In the genomic region with DNA sequence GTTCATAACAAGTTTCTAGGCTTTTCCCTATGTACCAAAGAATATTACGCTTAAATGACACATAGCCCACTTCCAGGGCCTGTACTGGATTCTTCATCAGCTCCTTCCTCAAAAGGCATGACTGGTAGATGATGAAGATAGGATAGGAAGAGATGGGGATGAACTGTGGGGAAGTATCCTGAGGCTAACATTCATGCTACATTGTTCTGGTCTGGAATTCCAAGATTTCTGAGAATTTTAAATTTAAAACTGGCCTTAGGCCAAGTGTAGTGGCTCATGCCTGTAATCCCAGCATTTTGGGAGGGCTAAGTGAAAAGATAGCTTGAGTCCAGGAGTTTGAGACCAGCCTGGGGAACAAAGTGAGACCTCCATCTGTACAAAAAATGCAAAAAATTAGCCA, we compare ENCODE assay signal across 20 cellular contexts.
DNase-seq lines count a peak whose midpoint lies in the region; ATAC-seq and TF ChIP-seq lines count a peak whose summit lies in the region.
"Had no signal": no experiment of that assay in that cellular context is flagged by ENCODE, and none has a peak within 500 bp of the region (broad histone marks: within the 10 kb centered on the region; RNA-seq: fewer than 3 reads in every experiment).

No MANE protein-coding gene starts in this region.

- H2BK5ac ChIP-seq in trophoblast cell (ENCODE audit: low read depth, low read length, poor library complexity), result no peak overlapping the region

- H3K4ac ChIP-seq in trophoblast cell (ENCODE audit: low read depth, low read length), result no peak overlapping the region

- H3K18ac ChIP-seq in trophoblast cell (ENCODE audit: low read length), result no peak overlapping the region

- H3K79me1 ChIP-seq in trophoblast cell (ENCODE audit: low read length), result peaks cover 2% of the 10 kb centered on the region

- no peaks in the 10 kb centered on the region for H3K27me3 Mint-ChIP-seq in GM23338 (ENCODE audit: insufficient read depth, low read depth, poor library complexity)
- no peaks in the 10 kb centered on the region for H3K27me3 Mint-ChIP-seq in CD14-positive monocyte (ENCODE audit: low read depth in 3 of 3)
- H3K27me3 Mint-ChIP-seq: B cell; CD4-positive, CD25-positive, alpha-beta regulatory T cell; CD8-positive, alpha-beta memory T cell had no signal

- no peaks in the 10 kb centered on the region for H3K9me2 ChIP-seq in GM23338 (ENCODE audit: insufficient read depth)
- H3K9me2 ChIP-seq in PC-9 (ENCODE audit: insufficient read depth), result no peaks in the 10 kb centered on the region

- H3K4me3 ChIP-seq in GM23338, result no peak overlapping the region
- H3K4me3 ChIP-seq in trophoblast cell (ENCODE audit: low read depth, low read length), result no peak overlapping the region
- H3K4me3 ChIP-seq in left ventricle myocardium inferior, result no peak overlapping the region
- H3K4me3 ChIP-seq in PC-9, result no peak overlapping the region
- H3K4me3 ChIP-seq: BLaER1 treated with 17β-estradiol and CSF1 and Interleukin-3, amounts not matched to agents 10 nM and 100 nM; GM12878 had no signal

- no peak overlapping the region for H2BK12ac ChIP-seq in trophoblast cell (ENCODE audit: low read length)

- no peaks in the 10 kb centered on the region for H3K27me3 ChIP-seq in GM23338 (ENCODE audit: insufficient read depth)
- no peaks in the 10 kb centered on the region for H3K27me3 ChIP-seq in trophoblast cell (ENCODE audit: insufficient read depth, low read length)
- no peaks in the 10 kb centered on the region for H3K27me3 ChIP-seq in left ventricle myocardium inferior (ENCODE audit: low read depth)
- H3K27me3 ChIP-seq in PC-9 (ENCODE audit: insufficient read depth, low read depth), result no peaks in the 10 kb centered on the region
- H3K27me3 ChIP-seq: BLaER1 treated with 17β-estradiol and CSF1 and Interleukin-3, amounts not matched to agents 10 nM and 100 nM had no signal

- peak; percentile 32 for DNase-seq in EH (ENCODE audit: low read depth)
- no peak for DNase-seq in GM23338 (ENCODE audit: low spot score)
- DNase-seq in kidney tubule cell (ENCODE audit: low spot score), result peak; percentile 18
- peak in 1 of 2 donors; percentile 73 for DNase-seq in trophoblast cell
- DNase-seq in left ventricle myocardium inferior, result no peak
- DNase-seq in CD14-positive monocyte (ENCODE audit: low spot score), result no peak
- DNase-seq in PC-9, result no peak
- DNase-seq: 8988T; CD4-positive, CD25-positive, alpha-beta regulatory T cell; CD8-positive, alpha-beta memory T cell; COR-L47; DMS 273 treated with DMSO at 0.1 percent for 48 hours; DMS53; DND-41; HCEC 1CT; KG1 had no signal

- H3K27ac ChIP-seq in GM23338 (ENCODE audit: low read depth), result no peak overlapping the region
- H3K27ac ChIP-seq in trophoblast cell (ENCODE audit: low read depth, low read length), result peak overlapping the region; percentile 48
- no peak overlapping the region for H3K27ac ChIP-seq in left ventricle myocardium inferior (replicated peaks)
- H3K27ac ChIP-seq in PC-9, result no peak overlapping the region
- H3K27ac ChIP-seq: BLaER1 treated with 17β-estradiol and CSF1 and Interleukin-3, amounts not matched to agents 10 nM and 100 nM had no signal

- H4K91ac ChIP-seq in trophoblast cell (ENCODE audit: low read depth, low read length), result no peak overlapping the region

- H3K9me3 Mint-ChIP-seq in GM23338 (peaks cover 14% of the 10 kb centered on the region), CD14-positive monocyte (peaks cover 0 to 7% (median 2%) of the 10 kb centered on the region in 7 donors)

- H3K79me2 ChIP-seq in GM23338 (replicated peaks; ENCODE audit: insufficient read depth), result no peaks in the 10 kb centered on the region
- H3K79me2 ChIP-seq in trophoblast cell (ENCODE audit: control insufficient read depth, insufficient read depth, low read length, poor library complexity), result no peaks in the 10 kb centered on the region
- H3K79me2 ChIP-seq in PC-9 (ENCODE audit: low read depth), result no peaks in the 10 kb centered on the region

- CTCF ChIA-PET in PC-9 (lab: Charles Lee), result no interaction called here

- H3K27ac Mint-ChIP-seq in GM23338 (no peak overlapping the region), CD14-positive monocyte (no peak overlapping the region)
- H3K27ac Mint-ChIP-seq: B cell; CD4-positive, CD25-positive, alpha-beta regulatory T cell; CD8-positive, alpha-beta memory T cell had no signal

- H3K4me3 Mint-ChIP-seq in GM23338, result no peak overlapping the region
- no peak overlapping the region for H3K4me3 Mint-ChIP-seq in CD14-positive monocyte
- H3K4me3 Mint-ChIP-seq: B cell; CD4-positive, CD25-positive, alpha-beta regulatory T cell; CD8-positive, alpha-beta memory T cell had no signal

- no TSS peak for BruUV-seq in PC-9 (replicated peaks; lab: Mats Ljungman, UMichigan)

- H3K36me3 ChIP-seq in GM23338 (ENCODE audit: insufficient read depth) (no peaks in the 10 kb centered on the region; the same call in 1 of the 2 replicates), trophoblast cell (ENCODE audit: control insufficient read depth in 1 of 2, insufficient read depth in 2 of 2, low read length in 2 of 2) (no peaks in the 10 kb centered on the region), left ventricle myocardium inferior (no peaks in the 10 kb centered on the region), PC-9 (ENCODE audit: low read depth) (no peaks in the 10 kb centered on the region)
- H3K36me3 ChIP-seq: BLaER1 treated with 17β-estradiol and CSF1 and Interleukin-3, amounts not matched to agents 10 nM and 100 nM had no signal

- intact Hi-C loops in left ventricle myocardium inferior (cut with micrococcal nuclease) (no loop called here), CD14-positive monocyte (cut with micrococcal nuclease) (no loop called here), PC-9 (cut with micrococcal nuclease; ENCODE audit: unreplicated experiment) (no loop called here)

- H3K4me1 ChIP-seq in GM23338 (ENCODE audit: insufficient read depth), result no peaks in the 10 kb centered on the region
- peaks cover 0 to 3% of the 10 kb centered on the region in 2 experiments for H3K4me1 ChIP-seq in trophoblast cell (ENCODE audit: control insufficient read depth in 1 of 2, insufficient read depth in 2 of 2, low read length in 2 of 2)
- H3K4me1 ChIP-seq in left ventricle myocardium inferior, result no peaks in the 10 kb centered on the region
- H3K4me1 ChIP-seq in PC-9 (replicated peaks; ENCODE audit: insufficient read depth), result no peaks in the 10 kb centered on the region
- H3K4me1 ChIP-seq: BLaER1 treated with 17β-estradiol and CSF1 and Interleukin-3, amounts not matched to agents 10 nM and 100 nM had no signal

- no peak overlapping the region for H3K14ac ChIP-seq in trophoblast cell (ENCODE audit: low read length)

- H2AFZ ChIP-seq in GM23338 (peak overlapping the region; percentile 5; the same call in 1 of the 2 replicates), trophoblast cell (ENCODE audit: insufficient read depth, low read length, poor library complexity) (no peak overlapping the region), PC-9 (no peak overlapping the region)

- H2BK120ac ChIP-seq in trophoblast cell (ENCODE audit: insufficient read depth, low read length, poor library complexity), result no peak overlapping the region

- no peak overlapping the region for H2AK5ac ChIP-seq in trophoblast cell (ENCODE audit: low read length)

- H3K9me3 ChIP-seq in trophoblast cell (ENCODE audit: insufficient read depth, low read depth, low read length), result peaks cover 2% of the 10 kb centered on the region
- H3K9me3 ChIP-seq in left ventricle myocardium inferior (replicated peaks), result peaks cover 13% of the 10 kb centered on the region
- H3K9me3 ChIP-seq in PC-9 (ENCODE audit: insufficient read depth, low read depth), result no peaks in the 10 kb centered on the region

- H3K23ac ChIP-seq in trophoblast cell (ENCODE audit: low read length), result no peak overlapping the region

- ATAC-seq in GM23338, result no peak
- ATAC-seq in HG03045 (IDR thresholded peaks at IDR 0.05; ENCODE audit: unreplicated experiment), result no peak
- ATAC-seq: GM12878 had no signal

- no peak overlapping the region for H4K12ac ChIP-seq in trophoblast cell (ENCODE audit: low read depth, low read length)

- POLR2A ChIA-PET in PC-9 (lab: Charles Lee; ENCODE audit: unreplicated experiment), result no interaction called here

- H4K20me1 ChIP-seq in GM23338 (replicated peaks; ENCODE audit: insufficient read depth) (no peaks in the 10 kb centered on the region), PC-9 (ENCODE audit: insufficient read depth) (no peaks in the 10 kb centered on the region)
- H4K20me1 ChIP-seq: BLaER1 treated with 17β-estradiol and CSF1 and Interleukin-3, amounts not matched to agents 10 nM and 100 nM had no signal

- H3K4me1 Mint-ChIP-seq in GM23338 (peaks cover 3% of the 10 kb centered on the region; the same call in 1 of the 3 replicates), CD14-positive monocyte (no peaks in the 10 kb centered on the region)
- H3K4me1 Mint-ChIP-seq: B cell; CD4-positive, CD25-positive, alpha-beta regulatory T cell; CD8-positive, alpha-beta memory T cell had no signal

- H4K8ac ChIP-seq in trophoblast cell (ENCODE audit: low read depth, low read length), result no peak overlapping the region

- H3F3A ChIP-seq in GM23338 (replicated peaks; ENCODE audit: low read depth) (no peaks in the 10 kb centered on the region), PC-9 (ENCODE audit: insufficient read depth, low read depth) (no peaks in the 10 kb centered on the region)

- H3K4me2 ChIP-seq in GM23338 (no peak overlapping the region), trophoblast cell (ENCODE audit: low read length) (no peak overlapping the region), PC-9 (no peak overlapping the region)

- TF ChIP-seq CTCF in GM23338 (conservative IDR thresholded peaks at IDR 0.05; ENCODE audit: low read depth in 2 of 2) (no peak), left ventricle myocardium inferior (IDR thresholded peaks at IDR 0.05; ENCODE audit: borderline replicate concordance) (no peak), CD14-positive monocyte (IDR thresholded peaks at IDR 0.05) (no peak), PC-9 (conservative IDR thresholded peaks at IDR 0.05) (no peak)

- H3K9ac ChIP-seq in trophoblast cell (ENCODE audit: low read length), result no peak overlapping the region
- H3K9ac ChIP-seq: BLaER1 treated with 17β-estradiol and CSF1 and Interleukin-3, amounts not matched to agents 10 nM and 100 nM had no signal

- H3K36me3 Mint-ChIP-seq in GM23338 (ENCODE audit: low read depth), result peaks cover 8% of the 10 kb centered on the region
- H3K36me3 Mint-ChIP-seq in CD14-positive monocyte, result no peaks in the 10 kb centered on the region
- H3K36me3 Mint-ChIP-seq: CD4-positive, CD25-positive, alpha-beta regulatory T cell; CD8-positive, alpha-beta memory T cell had no signal

- no CpG with 5 or more reads among the region's 1 CpG for WGBS in trophoblast cell (ENCODE audit: extremely low coverage, insufficient coverage, insufficient read length)

TF ChIP-seq in GM23338, 12 proteins besides CTCF, POLR2A, EP300 and RAD21 (continues in another document):
- TF ChIP-seq STAT1 (IDR thresholded peaks at IDR 0.05; ENCODE audit: unreplicated experiment) (no peak), NANOG (IDR thresholded peaks at IDR 0.05; ENCODE audit: borderline replicate concordance) (no peak), JUNB (IDR thresholded peaks at IDR 0.05; ENCODE audit: unreplicated experiment) (no peak), EZH2phosphoT487 (IDR thresholded peaks at IDR 0.05; ENCODE audit: unreplicated experiment) (no peak)

Comparison
In these comparisons a context has a peak if more than half of its experiments do, and no peak if none do; other contexts are left out.
1. DNase-seq: peak in EH (single experiment) and kidney tubule cell (single experiment); none in GM23338 (single experiment), left ventricle myocardium inferior (single experiment), CD14-positive monocyte (single experiment) and PC-9 (0 of 2).